ENCODE assay signal across 13 cellular contexts in genomic region chr20:19915111-19915798, GRCh38.
DNase-seq lines count a peak whose midpoint lies in the region; ATAC-seq and TF ChIP-seq lines count a peak whose summit lies in the region.
"Had no signal": no experiment of that assay in that cellular context is flagged by ENCODE, and none has a peak within 500 bp of the region (broad histone marks: within the 10 kb centered on the region; RNA-seq: fewer than 3 reads in every experiment).

No MANE protein-coding gene starts in this region.

- H2AFZ ChIP-seq in GM23338, result peak overlapping the region; percentile 12; the same call in 1 of the 2 replicates

- no peaks in the 10 kb centered on the region for H3K9me3 Mint-ChIP-seq in GM23338
- H3K9me3 Mint-ChIP-seq in activated naive CD8-positive, alpha-beta T cell treated with anti-CD3 and anti-CD28 coated beads for 36 hours, result no peaks in the 10 kb centered on the region

- no peaks in the 10 kb centered on the region for H3K27me3 ChIP-seq in GM23338 (ENCODE audit: insufficient read depth)
- no peaks in the 10 kb centered on the region for H3K27me3 ChIP-seq in heart left ventricle
- H3K27me3 ChIP-seq in tibial artery, result no peaks in the 10 kb centered on the region
- no peaks in the 10 kb centered on the region for H3K27me3 ChIP-seq in sigmoid colon

- H3K27ac ChIP-seq in GM23338 (ENCODE audit: low read depth) (no peak overlapping the region), heart left ventricle (peak overlapping the region in 10 of 12 donors; percentile 0 to 89 (median 38)), tibial artery (no peak overlapping the region), sigmoid colon (peak overlapping the region in 2 of 4 donors; percentile 35 to 39)
- H3K27ac ChIP-seq: WERI-Rb-1 had no signal

- no peak for TF ChIP-seq EP300 in sigmoid colon (IDR thresholded peaks at IDR 0.05)

- no peak for ATAC-seq in GM23338
- ATAC-seq in heart left ventricle, result peak in 3 of 4 donors; percentile 23 to 72 (median 55)
- no peak for ATAC-seq in GM21367 (IDR thresholded peaks at IDR 0.05; ENCODE audit: unreplicated experiment)

- H3K36me3 Mint-ChIP-seq in GM23338 (ENCODE audit: low read depth), result no peaks in the 10 kb centered on the region
- H3K36me3 Mint-ChIP-seq in activated naive CD8-positive, alpha-beta T cell treated with anti-CD3 and anti-CD28 coated beads for 36 hours, result no peaks in the 10 kb centered on the region

- H3K4me1 ChIP-seq in GM23338 (ENCODE audit: insufficient read depth), result peaks cover 7% of the 10 kb centered on the region
- H3K4me1 ChIP-seq in heart left ventricle, result peaks cover 3 to 91% (median 67%) of the 10 kb centered on the region in 12 donors
- no peaks in the 10 kb centered on the region for H3K4me1 ChIP-seq in tibial artery
- H3K4me1 ChIP-seq in sigmoid colon, result no peaks in the 10 kb centered on the region

- 64 to 66% (median 65%) methylated on average over 6 of the region's 6 CpGs for WGBS in heart left ventricle, 4 donors
- 47 to 84% methylated on average over 6 of the region's 6 CpGs for WGBS in sigmoid colon, 2 donors

- H3K4me1 Mint-ChIP-seq in GM23338, result peaks cover 13% of the 10 kb centered on the region; the same call in 2 of the 3 replicates
- peaks cover 1% of the 10 kb centered on the region for H3K4me1 Mint-ChIP-seq in activated naive CD8-positive, alpha-beta T cell treated with anti-CD3 and anti-CD28 coated beads for 36 hours

- intact Hi-C loops in heart left ventricle (cut with DNase I) (no loop called here), tibial artery (cut with DNase I; ENCODE audit: low total_unique reads) (no loop called here), sigmoid colon (cut with DNase I) (no loop called here)

- H3K79me2 ChIP-seq in GM23338 (replicated peaks; ENCODE audit: insufficient read depth), result no peaks in the 10 kb centered on the region

- no peaks in the 10 kb centered on the region for H3K9me2 ChIP-seq in GM23338 (ENCODE audit: insufficient read depth)

- peaks cover 3% of the 10 kb centered on the region for H3K27me3 Mint-ChIP-seq in GM23338 (ENCODE audit: insufficient read depth, low read depth, poor library complexity)
- H3K27me3 Mint-ChIP-seq in activated naive CD8-positive, alpha-beta T cell treated with anti-CD3 and anti-CD28 coated beads for 36 hours, result peaks cover 9% of the 10 kb centered on the region

- no peak overlapping the region for H3K4me3 Mint-ChIP-seq in GM23338
- no peak overlapping the region for H3K4me3 Mint-ChIP-seq in activated naive CD8-positive, alpha-beta T cell treated with anti-CD3 and anti-CD28 coated beads for 36 hours

- no peaks in the 10 kb centered on the region for H3F3A ChIP-seq in GM23338 (replicated peaks; ENCODE audit: low read depth)

- H4K20me1 ChIP-seq in GM23338 (replicated peaks; ENCODE audit: insufficient read depth), result no peaks in the 10 kb centered on the region

- H3K4me3 ChIP-seq in GM23338 (no peak overlapping the region), heart left ventricle (peak overlapping the region in 1 of 12 donors; percentile 2), tibial artery (no peak overlapping the region), sigmoid colon (no peak overlapping the region)

- H3K27ac Mint-ChIP-seq in GM23338, result no peak overlapping the region
- no peak overlapping the region for H3K27ac Mint-ChIP-seq in activated naive CD8-positive, alpha-beta T cell treated with anti-CD3 and anti-CD28 coated beads for 36 hours

- TF ChIP-seq CTCF in GM23338 (conservative IDR thresholded peaks at IDR 0.05; ENCODE audit: low read depth in 2 of 2) (no peak), heart left ventricle (IDR thresholded peaks at IDR 0.05) (no peak), tibial artery (IDR thresholded peaks at IDR 0.05) (no peak), sigmoid colon (IDR thresholded peaks at IDR 0.05) (no peak)

- TF ChIP-seq POLR2A in heart left ventricle (IDR thresholded peaks at IDR 0.05) (no peak), sigmoid colon (IDR thresholded peaks at IDR 0.05) (no peak)

- H3K36me3 ChIP-seq in GM23338 (ENCODE audit: insufficient read depth), result no peaks in the 10 kb centered on the region
- H3K36me3 ChIP-seq in heart left ventricle, result peaks cover 0 to 6% (median 0%) of the 10 kb centered on the region in 9 donors
- H3K36me3 ChIP-seq in tibial artery, result no peaks in the 10 kb centered on the region
- peaks cover 0 to 4% (median 0%) of the 10 kb centered on the region in 4 donors for H3K36me3 ChIP-seq in sigmoid colon
- H3K36me3 ChIP-seq: WERI-Rb-1 had no signal

- DNase-seq in GM23338 (ENCODE audit: low spot score) (no peak), SKM-1 (lab: John Stamatoyannopoulos, UW; ENCODE audit: unreplicated experiment) (peak; percentile 62), heart left ventricle (no peak), smooth muscle cell of the brain vasculature (ENCODE audit: low read depth, low spot score) (peak; percentile 26), tibial artery (no peak), sigmoid colon (no peak)
- no peak for DNase-seq in activated naive CD8-positive, alpha-beta T cell treated with anti-CD3 and anti-CD28 coated beads for 36 hours
- DNase-seq: activated naive CD4-positive, alpha-beta T cell treated with anti-CD3 and anti-CD28 coated beads, Interleukin-2, amount 50 U/mL, for 16 hours; mesendoderm; NCI-H526 treated with DMSO at 0.1 percent for 48 hours; stimulated activated CD4-positive, alpha-beta T cell treated with anti-CD3 and anti-CD28 coated beads, Interleukin-4, amount 100 ng/mL, for 24 hours; WERI-Rb-1 had no signal

- no peaks in the 10 kb centered on the region for H3K9me3 ChIP-seq in heart left ventricle
- H3K9me3 ChIP-seq in tibial artery, result no peaks in the 10 kb centered on the region
- H3K9me3 ChIP-seq in sigmoid colon, result no peaks in the 10 kb centered on the region

- H3K4me2 ChIP-seq in GM23338, result no peak overlapping the region

TF ChIP-seq in GM23338, 12 proteins besides CTCF, POLR2A, EP300 and RAD21 (continues in another document):
- TF ChIP-seq STAT1 (IDR thresholded peaks at IDR 0.05; ENCODE audit: unreplicated experiment) (no peak), REST (IDR thresholded peaks at IDR 0.05; ENCODE audit: unreplicated experiment) (no peak), NANOG (IDR thresholded peaks at IDR 0.05; ENCODE audit: borderline replicate concordance) (no peak)

Comparison
In these comparisons a context has a peak if more than half of its experiments do, and no peak if none do; other contexts are left out.
1. ATAC-seq: peak in heart left ventricle (3 of 4); none in GM23338 (single experiment) and GM21367 (single experiment).
2. DNase-seq: peak in SKM-1 (single experiment) and smooth muscle cell of the brain vasculature (single experiment); none in GM23338 (single experiment), heart left ventricle (0 of 5), tibial artery (0 of 2), activated naive CD8-positive, alpha-beta T cell treated with anti-CD3 and anti-CD28 coated beads for 36 hours (single experiment) and sigmoid colon (single experiment).
3. H3K27ac ChIP-seq: peak in heart left ventricle (10 of 12); none in GM23338 (single experiment) and tibial artery (0 of 2).